ENCODE assay signal across 30 cellular contexts in the genomic region with DNA sequence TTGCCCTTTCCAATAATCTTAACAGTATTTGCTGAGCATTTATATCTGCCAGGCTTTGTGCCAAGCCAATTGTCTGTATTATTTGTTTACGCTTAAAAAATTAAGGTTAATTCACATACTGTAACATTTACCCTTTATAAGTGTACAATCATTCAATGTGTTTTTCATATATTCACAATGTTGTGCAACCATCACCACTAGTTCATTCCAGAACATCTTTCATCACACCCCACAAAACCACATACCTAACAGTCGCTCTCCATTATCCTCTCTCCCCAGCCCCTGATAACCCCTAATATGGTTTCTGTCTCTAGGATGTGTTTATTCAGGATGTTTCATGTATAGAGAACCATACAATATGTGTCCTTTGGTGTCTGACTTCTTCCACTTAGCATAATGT.
"Had no signal": no experiment of that assay in that cellular context is flagged by ENCODE, and none has a peak within 500 bp of the region (broad histone marks: within the 10 kb centered on the region; RNA-seq: fewer than 3 reads in every experiment).

No MANE protein-coding gene starts in this region.

- H3K9me3 Mint-ChIP-seq: activated naive CD4-positive, alpha-beta T cell treated with anti-CD3 and anti-CD28 coated beads for 36 hours; activated naive CD8-positive, alpha-beta T cell treated with anti-CD3 and anti-CD28 coated beads, Interleukin-2, amount 10 ng/mL, durations not matched to agents 7 days and 5 days; activated T-helper 1 cell treated with anti-CD3 and anti-CD28 coated beads, Interleukin-12 subunit alpha, Interleukin-12 subunit beta, Interleukin-2, Interleukin-4 antibody, amounts not matched to agents 30 ng/mL and 10 ng/mL and 1 ng/mL, durations not matched to agents 14 hours and 24 hours and 36 hours; natural killer cell had no signal

- H3K79me2 ChIP-seq: hepatocyte had no signal

- H3K36me3 ChIP-seq: brain microvascular endothelial cell, esophagus squamous epithelium, gastrocnemius medialis, left ventricle myocardium inferior, spleen, tibial nerve, WERI-Rb-1 had no signal

- H3K27me3 ChIP-seq: brain microvascular endothelial cell, gastrocnemius medialis had no signal

- H3K27ac ChIP-seq: brain microvascular endothelial cell, esophagus squamous epithelium, gastrocnemius medialis, hepatocyte, left ventricle myocardium inferior, spleen, WERI-Rb-1 had no signal

- H2AFZ ChIP-seq: hepatocyte had no signal

- H3K4me1 ChIP-seq: gastrocnemius medialis, left ventricle myocardium inferior, spleen had no signal

- ATAC-seq: activated CD4-positive, CD25-positive, alpha-beta regulatory T cell treated with anti-CD3 and anti-CD28 coated beads, Interleukin-2, amount 50 U/mL, for 24 hours; gastrocnemius medialis; natural killer cell had no signal

- H3K4me3 Mint-ChIP-seq: activated naive CD4-positive, alpha-beta T cell treated with anti-CD3 and anti-CD28 coated beads for 36 hours; activated naive CD8-positive, alpha-beta T cell treated with anti-CD3 and anti-CD28 coated beads, Interleukin-2, amount 10 ng/mL, durations not matched to agents 7 days and 5 days; activated T-helper 1 cell treated with anti-CD3 and anti-CD28 coated beads, Interleukin-12 subunit alpha, Interleukin-12 subunit beta, Interleukin-2, Interleukin-4 antibody, amounts not matched to agents 30 ng/mL and 10 ng/mL and 1 ng/mL, durations not matched to agents 14 hours and 24 hours and 36 hours; endodermal cell; natural killer cell had no signal

- H3K36me3 Mint-ChIP-seq: activated naive CD8-positive, alpha-beta T cell treated with anti-CD3 and anti-CD28 coated beads, Interleukin-2, amount 10 ng/mL, durations not matched to agents 7 days and 5 days; natural killer cell had no signal

- H3K4me3 ChIP-seq: esophagus squamous epithelium, gastrocnemius medialis, hepatocyte, left ventricle myocardium inferior, lung, spleen, tibial nerve had no signal

- H3K4me1 Mint-ChIP-seq: activated naive CD8-positive, alpha-beta T cell treated with anti-CD3 and anti-CD28 coated beads, Interleukin-2, amount 10 ng/mL, durations not matched to agents 7 days and 5 days; natural killer cell had no signal

- DNase-seq: activated CD4-positive, alpha-beta T cell treated with anti-CD3 and anti-CD28 coated beads for 48 hours; activated CD4-positive, alpha-beta T cell treated with anti-CD3 and anti-CD28 coated beads, Interleukin-2, amount 50 U/mL, for 48 hours; activated CD8-positive, alpha-beta memory T cell treated with anti-CD3 and anti-CD28 coated beads for 24 hours; activated CD8-positive, alpha-beta memory T cell treated with anti-CD3 and anti-CD28 coated beads, Interleukin-2, amount 50 U/mL, for 4 hours; activated effector memory CD4-positive, alpha-beta T cell treated with anti-CD3 and anti-CD28 coated beads, Interleukin-2, amount 50 U/mL, for 16 hours; activated naive CD4-positive, alpha-beta T cell treated with anti-CD3 and anti-CD28 coated beads for 36 hours; activated naive CD8-positive, alpha-beta T cell treated with anti-CD3 and anti-CD28 coated beads, Interleukin-2, amount 10 ng/mL, durations not matched to agents 7 days and 5 days; activated T-cell treated with anti-CD3 and anti-CD28 coated beads, Interleukin-2, amount 50 U/mL, for 1 hour; amniotic stem cell; brain microvascular endothelial cell; caudate nucleus; cortex of kidney; esophagus squamous epithelium; gastrocnemius medialis; glutamatergic neuron; left ventricle myocardium inferior; natural killer cell; posterior cingulate gyrus; right cardiac atrium; spleen; stimulated activated CD4-positive, alpha-beta T cell treated with anti-CD3 and anti-CD28 coated beads, Interleukin-2, amount 100 ng/mL, for 48 hours; stimulated activated naive CD4-positive, alpha-beta T cell treated with Interleukin-2 at 50 U/mL for 16 hours; T-helper 9 cell; WERI-Rb-1 had no signal

- H3K4me2 ChIP-seq: hepatocyte had no signal

- H3K27ac Mint-ChIP-seq: activated naive CD4-positive, alpha-beta T cell treated with anti-CD3 and anti-CD28 coated beads for 36 hours; activated naive CD8-positive, alpha-beta T cell treated with anti-CD3 and anti-CD28 coated beads, Interleukin-2, amount 10 ng/mL, durations not matched to agents 7 days and 5 days; activated T-helper 1 cell treated with anti-CD3 and anti-CD28 coated beads, Interleukin-12 subunit alpha, Interleukin-12 subunit beta, Interleukin-2, Interleukin-4 antibody, amounts not matched to agents 30 ng/mL and 10 ng/mL and 1 ng/mL, durations not matched to agents 14 hours and 24 hours and 36 hours; endodermal cell; natural killer cell had no signal
